Comparison of ENCODE assay signal across 8 cellular contexts in genomic region chr3:45593708-45594601, GRCh38. TPM values are rescaled to one million over a fixed set of nuclear protein-coding genes. Genes with fewer than 3 reads are reported as not detected.
DNase-seq lines count a peak whose midpoint lies in the region; ATAC-seq and TF ChIP-seq lines count a peak whose summit lies in the region.

No MANE protein-coding gene starts in this region.

- H3K4me3 Mint-ChIP-seq in endothelial cell (ENCODE audit: unreplicated experiment) (peak overlapping the region; percentile 90), mesothelial cell of epicardium (peak overlapping the region; percentile 83)

- peak overlapping the region; percentile 80 for H3K27ac Mint-ChIP-seq in endothelial cell (ENCODE audit: unreplicated experiment)
- H3K27ac Mint-ChIP-seq in mesothelial cell of epicardium: peak overlapping the region; percentile 88

- H3K27me3 Mint-ChIP-seq in endothelial cell (ENCODE audit: unreplicated experiment) (peaks cover 16% of the 10 kb centered on the region), mesothelial cell of epicardium (ENCODE audit: low read depth) (no peaks in the 10 kb centered on the region)

- ATAC-seq in GM18868 (IDR thresholded peaks at IDR 0.05; ENCODE audit: unreplicated experiment): peak; percentile 63
- ATAC-seq in HG03103 (IDR thresholded peaks at IDR 0.05; ENCODE audit: low read depth, unreplicated experiment): peak; percentile 44

- peaks cover 4% of the 10 kb centered on the region for H3K9me3 Mint-ChIP-seq in endothelial cell (ENCODE audit: unreplicated experiment)
- H3K9me3 Mint-ChIP-seq in mesothelial cell of epicardium: no peaks in the 10 kb centered on the region

- DNase-seq in AG09319 (ENCODE audit: extremely low read depth, low read depth) (peak; percentile 24), NCI-H774 (lab: John Stamatoyannopoulos, UW) (peak; percentile 40), endothelial cell (ENCODE audit: low spot score) (peak; percentile 73), mesothelial cell of epicardium (ENCODE audit: low spot score in 2 of 2, unreplicated experiment in 2 of 2) (peak; percentile 54 to 74)
- peak; percentile 42 to 44 for DNase-seq in activated CD8-positive, alpha-beta memory T cell treated with anti-CD3 and anti-CD28 coated beads for 4 hours (ENCODE audit: low read depth in 2 of 2)
- peak; percentile 14 to 45 for DNase-seq in stimulated activated CD8-positive, alpha-beta memory T cell treated with anti-CD3 and anti-CD28 coated beads, Interleukin-4, amount 100 ng/mL, for 4 hours (ENCODE audit: low read depth in 2 of 2, low spot score in 1 of 2)

- peaks cover 49% of the 10 kb centered on the region for H3K4me1 Mint-ChIP-seq in endothelial cell (ENCODE audit: unreplicated experiment)
- H3K4me1 Mint-ChIP-seq in mesothelial cell of epicardium: peaks cover 41% of the 10 kb centered on the region

- peaks cover 21% of the 10 kb centered on the region for H3K36me3 Mint-ChIP-seq in endothelial cell (ENCODE audit: low read depth, unreplicated experiment)
- no peaks in the 10 kb centered on the region for H3K36me3 Mint-ChIP-seq in mesothelial cell of epicardium

- TF ChIP-seq CTCF in AG09319 (IDR thresholded peaks at IDR 0.05; ENCODE audit: low read depth, low read length) (no peak), endothelial cell (IDR thresholded peaks at IDR 0.05; ENCODE audit: unreplicated experiment) (no peak), mesothelial cell of epicardium (IDR thresholded peaks at IDR 0.05; ENCODE audit: unreplicated experiment) (no peak)

RNA-seq across cellular contexts. Expression of gene LIMD1, which starts 0.6 kb away (rescaled TPM):
- total RNA-seq in endothelial cell (ENCODE audit: unreplicated experiment): 56.1 TPM
- total RNA-seq in mesothelial cell of epicardium: 27.8 to 28.7 TPM (median 27.8 TPM) in 3 replicates

Comparison
In these comparisons a context has a peak if more than half of its experiments do, and no peak if none do; other contexts are left out.
1. Peak in every context shown above with its lines: DNase-seq and ATAC-seq.